ENCODE assay signal across 2 cellular contexts in genomic region chr1:209354840-209355165, GRCh38.
"Had no signal": no experiment of that assay in that cellular context is flagged by ENCODE, and none has a peak within 500 bp of the region (broad histone marks: within the 10 kb centered on the region; RNA-seq: fewer than 3 reads in every experiment).

No MANE protein-coding gene starts in this region.

- H3K27me3 ChIP-seq: vagina had no signal

- H3K36me3 ChIP-seq: thoracic aorta, vagina had no signal

- H3K4me3 ChIP-seq: thoracic aorta, vagina had no signal

- H3K9me3 ChIP-seq: thoracic aorta, vagina had no signal

- H3K27ac ChIP-seq: thoracic aorta, vagina had no signal
